In genomic region chr9:92634712-92635605, GRCh38 we compare ENCODE assay signal across 1 cellular context.
TF ChIP-seq lines count a peak whose summit lies in the region.

No MANE protein-coding gene starts in this region.

TF ChIP-seq in HepG2, 621 proteins besides CTCF, POLR2A, EP300 and RAD21 (continued from another document and continues in another):
- TF ChIP-seq ZFP91 (CRISPR knock-in tag; IDR thresholded peaks at IDR 0.05; ENCODE audit: borderline replicate concordance) (peak; percentile 57; the same call in 1 of the 2 replicates), ZNF501 (CRISPR knock-in tag; IDR thresholded peaks at IDR 0.05) (peak; percentile 79), ELF1 (CRISPR knock-in tag; IDR thresholded peaks at IDR 0.05) (0 out of 2 replicates have a peak, but pooled peaks have one; percentile 7), SAP130 (CRISPR knock-in tag; IDR thresholded peaks at IDR 0.05; ENCODE audit: low read depth) (peak; percentile 41; the same call in 1 of the 2 replicates), STAG1 (CRISPR knock-in tag; IDR thresholded peaks at IDR 0.05) (peak; percentile 99), YY1 (IDR thresholded peaks at IDR 0.05; ENCODE audit: insufficient read depth, insufficient replicate concordance, low read depth, low read length) (peak; percentile 34), THAP11 (CRISPR knock-in tag; IDR thresholded peaks at IDR 0.05) (peak; percentile 51), BHLHE40 (IDR thresholded peaks at IDR 0.05; ENCODE audit: low read length) (no peak), MED1 (CRISPR knock-in tag; IDR thresholded peaks at IDR 0.05) (peak; percentile 30; the same call in 1 of the 2 replicates), MZF1 (CRISPR knock-in tag; IDR thresholded peaks at IDR 0.05; ENCODE audit: borderline replicate concordance) (no peak), GABPB1 (CRISPR knock-in tag; IDR thresholded peaks at IDR 0.05) (no peak), ZNF761 (CRISPR knock-in tag; conservative IDR thresholded peaks at IDR 0.05) (no peak), MTA1 (CRISPR knock-in tag; IDR thresholded peaks at IDR 0.05; ENCODE audit: borderline replicate concordance) (peak; percentile 46; the same call in 1 of the 2 replicates), ZNF768 (CRISPR knock-in tag; IDR thresholded peaks at IDR 0.05) (peak; percentile 25; the same call in 1 of the 2 replicates), TBX2 (CRISPR knock-in tag; IDR thresholded peaks at IDR 0.05; ENCODE audit: borderline replicate concordance) (peak; percentile 31; the same call in 1 of the 2 replicates), KDM2A (CRISPR knock-in tag; IDR thresholded peaks at IDR 0.05; ENCODE audit: borderline replicate concordance, low read depth) (peak; percentile 61; the same call in 1 of the 2 replicates), RFX5 (IDR thresholded peaks at IDR 0.05; ENCODE audit: low read depth, low read length) (peak; percentile 43; the same call in 1 of the 2 replicates), ZNF414 (CRISPR knock-in tag; IDR thresholded peaks at IDR 0.05) (no peak), THRA (CRISPR knock-in tag; IDR thresholded peaks at IDR 0.05; ENCODE audit: borderline replicate concordance) (peak; percentile 48; the same call in 1 of the 2 replicates), XRCC5 (optimal IDR thresholded peaks at IDR 0.05; ENCODE audit: low read length) (peak; percentile 45), HCFC1 (IDR thresholded peaks at IDR 0.05; ENCODE audit: low read depth, low read length) (no peak), ZNF260 (CRISPR knock-in tag; IDR thresholded peaks at IDR 0.05; ENCODE audit: borderline replicate concordance, low read depth) (no peak), HMG20B (CRISPR knock-in tag; conservative IDR thresholded peaks at IDR 0.05) (no peak)
- TF ChIP-seq, protein P1, sequence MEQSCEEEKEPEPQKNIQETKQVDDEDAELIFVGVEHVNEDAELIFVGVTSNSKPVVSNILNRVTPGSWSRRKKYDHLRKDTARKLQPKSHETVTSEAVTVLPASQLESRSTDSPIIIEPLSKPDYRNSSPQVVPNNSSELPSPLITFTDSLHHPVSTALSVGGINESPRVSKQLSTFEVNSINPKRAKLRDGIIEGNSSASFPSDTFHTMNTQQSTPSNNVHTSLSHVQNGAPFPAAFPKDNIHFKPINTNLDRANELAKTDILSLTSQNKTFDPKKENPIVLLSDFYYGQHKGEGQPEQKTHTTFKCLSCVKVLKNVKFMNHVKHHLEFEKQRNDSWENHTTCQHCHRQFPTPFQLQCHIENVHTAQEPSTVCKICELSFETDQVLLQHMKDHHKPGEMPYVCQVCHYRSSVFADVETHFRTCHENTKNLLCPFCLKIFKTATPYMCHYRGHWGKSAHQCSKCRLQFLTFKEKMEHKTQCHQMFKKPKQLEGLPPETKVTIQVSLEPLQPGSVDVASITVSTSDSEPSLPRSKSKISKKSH (CRISPR knock-in tag; IDR thresholded peaks at IDR 0.05; ENCODE audit: borderline replicate concordance), result no peak; the same call in 1 of the 2 replicates
- TF ChIP-seq, protein P2, sequence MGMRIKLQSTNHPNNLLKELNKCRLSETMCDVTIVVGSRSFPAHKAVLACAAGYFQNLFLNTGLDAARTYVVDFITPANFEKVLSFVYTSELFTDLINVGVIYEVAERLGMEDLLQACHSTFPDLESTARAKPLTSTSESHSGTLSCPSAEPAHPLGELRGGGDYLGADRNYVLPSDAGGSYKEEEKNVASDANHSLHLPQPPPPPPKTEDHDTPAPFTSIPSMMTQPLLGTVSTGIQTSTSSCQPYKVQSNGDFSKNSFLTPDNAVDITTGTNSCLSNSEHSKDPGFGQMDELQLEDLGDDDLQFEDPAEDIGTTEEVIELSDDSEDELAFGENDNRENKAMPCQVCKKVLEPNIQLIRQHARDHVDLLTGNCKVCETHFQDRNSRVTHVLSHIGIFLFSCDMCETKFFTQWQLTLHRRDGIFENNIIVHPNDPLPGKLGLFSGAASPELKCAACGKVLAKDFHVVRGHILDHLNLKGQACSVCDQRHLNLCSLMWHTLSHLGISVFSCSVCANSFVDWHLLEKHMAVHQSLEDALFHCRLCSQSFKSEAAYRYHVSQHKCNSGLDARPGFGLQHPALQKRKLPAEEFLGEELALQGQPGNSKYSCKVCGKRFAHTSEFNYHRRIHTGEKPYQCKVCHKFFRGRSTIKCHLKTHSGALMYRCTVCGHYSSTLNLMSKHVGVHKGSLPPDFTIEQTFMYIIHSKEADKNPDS (CRISPR knock-in tag; IDR thresholded peaks at IDR 0.05), result no peak
- TF ChIP-seq, protein P3, sequence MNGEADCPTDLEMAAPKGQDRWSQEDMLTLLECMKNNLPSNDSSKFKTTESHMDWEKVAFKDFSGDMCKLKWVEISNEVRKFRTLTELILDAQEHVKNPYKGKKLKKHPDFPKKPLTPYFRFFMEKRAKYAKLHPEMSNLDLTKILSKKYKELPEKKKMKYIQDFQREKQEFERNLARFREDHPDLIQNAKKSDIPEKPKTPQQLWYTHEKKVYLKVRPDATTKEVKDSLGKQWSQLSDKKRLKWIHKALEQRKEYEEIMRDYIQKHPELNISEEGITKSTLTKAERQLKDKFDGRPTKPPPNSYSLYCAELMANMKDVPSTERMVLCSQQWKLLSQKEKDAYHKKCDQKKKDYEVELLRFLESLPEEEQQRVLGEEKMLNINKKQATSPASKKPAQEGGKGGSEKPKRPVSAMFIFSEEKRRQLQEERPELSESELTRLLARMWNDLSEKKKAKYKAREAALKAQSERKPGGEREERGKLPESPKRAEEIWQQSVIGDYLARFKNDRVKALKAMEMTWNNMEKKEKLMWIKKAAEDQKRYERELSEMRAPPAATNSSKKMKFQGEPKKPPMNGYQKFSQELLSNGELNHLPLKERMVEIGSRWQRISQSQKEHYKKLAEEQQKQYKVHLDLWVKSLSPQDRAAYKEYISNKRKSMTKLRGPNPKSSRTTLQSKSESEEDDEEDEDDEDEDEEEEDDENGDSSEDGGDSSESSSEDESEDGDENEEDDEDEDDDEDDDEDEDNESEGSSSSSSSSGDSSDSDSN (CRISPR knock-in tag; IDR thresholded peaks at IDR 0.05), result no peak
- TF ChIP-seq, protein P4, sequence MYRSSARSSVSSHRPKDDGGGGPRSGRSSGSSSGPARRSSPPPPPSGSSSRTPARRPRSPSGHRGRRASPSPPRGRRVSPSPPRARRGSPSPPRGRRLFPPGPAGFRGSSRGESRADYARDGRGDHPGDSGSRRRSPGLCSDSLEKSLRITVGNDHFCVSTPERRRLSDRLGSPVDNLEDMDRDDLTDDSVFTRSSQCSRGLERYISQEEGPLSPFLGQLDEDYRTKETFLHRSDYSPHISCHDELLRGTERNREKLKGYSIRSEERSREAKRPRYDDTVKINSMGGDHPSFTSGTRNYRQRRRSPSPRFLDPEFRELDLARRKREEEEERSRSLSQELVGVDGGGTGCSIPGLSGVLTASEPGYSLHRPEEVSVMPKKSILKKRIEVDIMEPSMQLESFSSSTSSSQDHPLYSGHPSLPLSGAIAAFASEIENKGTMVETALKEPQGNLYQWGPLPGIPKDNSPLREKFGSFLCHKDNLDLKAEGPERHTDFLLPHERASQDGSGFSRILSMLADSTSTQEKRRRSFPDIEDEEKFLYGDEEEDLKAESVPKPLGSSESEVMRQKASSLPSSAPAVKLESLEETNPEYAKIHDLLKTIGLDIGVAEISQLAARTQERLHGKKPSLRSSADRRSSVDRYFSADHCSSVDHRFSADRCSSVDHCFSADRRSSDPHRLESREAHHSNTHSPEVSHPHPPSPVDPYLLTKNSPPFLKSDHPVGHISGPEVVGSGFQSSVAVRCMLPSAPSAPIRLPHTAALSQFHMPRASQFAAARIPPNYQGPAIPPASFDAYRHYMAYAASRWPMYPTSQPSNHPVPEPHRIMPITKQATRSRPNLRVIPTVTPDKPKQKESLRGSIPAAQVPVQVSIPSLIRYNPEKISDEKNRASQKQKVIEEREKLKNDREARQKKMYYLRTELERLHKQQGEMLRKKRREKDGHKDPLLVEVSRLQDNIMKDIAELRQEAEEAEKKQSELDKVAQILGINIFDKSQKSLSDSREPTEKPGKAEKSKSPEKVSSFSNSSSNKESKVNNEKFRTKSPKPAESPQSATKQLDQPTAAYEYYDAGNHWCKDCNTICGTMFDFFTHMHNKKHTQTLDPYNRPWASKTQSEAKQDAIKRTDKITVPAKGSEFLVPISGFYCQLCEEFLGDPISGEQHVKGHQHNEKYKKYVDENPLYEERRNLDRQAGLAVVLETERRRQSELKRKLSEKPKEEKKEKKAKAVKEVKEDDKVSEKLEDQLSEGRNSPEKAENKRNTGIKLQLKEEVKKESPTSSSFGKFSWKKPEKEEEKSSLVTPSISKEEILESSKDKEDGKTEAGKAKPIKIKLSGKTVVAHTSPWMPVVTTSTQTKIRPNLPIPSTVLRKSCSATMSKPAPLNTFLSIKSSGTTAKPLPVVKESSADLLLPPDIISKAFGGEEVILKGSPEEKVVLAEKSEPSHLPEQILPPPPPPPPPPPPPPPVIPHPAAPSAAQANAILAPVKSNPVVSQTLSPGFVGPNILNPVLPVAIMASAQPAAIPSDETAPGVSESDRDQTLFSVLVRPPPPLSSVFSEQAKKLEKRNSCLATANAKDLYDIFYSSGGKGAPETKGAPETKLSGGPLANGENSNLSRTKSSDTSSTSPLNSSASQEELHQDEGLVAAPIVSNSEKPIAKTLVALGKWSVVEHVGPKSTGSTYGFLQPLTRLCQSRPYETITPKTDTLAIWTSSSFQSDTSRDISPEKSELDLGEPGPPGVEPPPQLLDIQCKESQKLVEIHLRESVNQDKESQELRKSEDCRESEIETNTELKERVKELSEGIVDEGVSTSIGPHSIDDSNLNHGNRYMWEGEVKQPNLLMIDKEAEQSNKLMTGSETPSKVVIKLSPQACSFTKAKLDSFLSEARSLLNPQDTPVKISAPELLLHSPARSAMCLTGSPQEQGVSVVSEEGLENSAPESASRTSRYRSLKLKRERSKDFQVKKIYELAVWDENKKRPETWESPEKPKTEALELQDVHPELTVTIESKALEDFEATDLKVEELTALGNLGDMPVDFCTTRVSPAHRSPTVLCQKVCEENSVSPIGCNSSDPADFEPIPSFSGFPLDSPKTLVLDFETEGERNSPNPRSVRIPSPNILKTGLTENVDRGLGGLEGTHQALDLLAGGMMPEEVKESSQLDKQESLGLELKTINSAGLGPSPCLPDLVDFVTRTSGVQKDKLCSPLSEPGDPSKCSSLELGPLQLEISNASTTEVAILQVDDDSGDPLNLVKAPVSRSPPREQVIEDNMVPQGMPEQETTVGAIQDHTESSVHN (CRISPR knock-in tag; IDR thresholded peaks at IDR 0.05), result no peak
- TF ChIP-seq, protein P5, sequence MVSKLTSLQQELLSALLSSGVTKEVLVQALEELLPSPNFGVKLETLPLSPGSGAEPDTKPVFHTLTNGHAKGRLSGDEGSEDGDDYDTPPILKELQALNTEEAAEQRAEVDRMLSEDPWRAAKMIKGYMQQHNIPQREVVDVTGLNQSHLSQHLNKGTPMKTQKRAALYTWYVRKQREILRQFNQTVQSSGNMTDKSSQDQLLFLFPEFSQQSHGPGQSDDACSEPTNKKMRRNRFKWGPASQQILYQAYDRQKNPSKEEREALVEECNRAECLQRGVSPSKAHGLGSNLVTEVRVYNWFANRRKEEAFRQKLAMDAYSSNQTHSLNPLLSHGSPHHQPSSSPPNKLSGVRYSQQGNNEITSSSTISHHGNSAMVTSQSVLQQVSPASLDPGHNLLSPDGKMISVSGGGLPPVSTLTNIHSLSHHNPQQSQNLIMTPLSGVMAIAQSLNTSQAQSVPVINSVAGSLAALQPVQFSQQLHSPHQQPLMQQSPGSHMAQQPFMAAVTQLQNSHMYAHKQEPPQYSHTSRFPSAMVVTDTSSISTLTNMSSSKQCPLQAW (CRISPR knock-in tag; IDR thresholded peaks at IDR 0.05), result peak; percentile 66; the same call in 1 of the 2 replicates
- TF ChIP-seq, protein P6, sequence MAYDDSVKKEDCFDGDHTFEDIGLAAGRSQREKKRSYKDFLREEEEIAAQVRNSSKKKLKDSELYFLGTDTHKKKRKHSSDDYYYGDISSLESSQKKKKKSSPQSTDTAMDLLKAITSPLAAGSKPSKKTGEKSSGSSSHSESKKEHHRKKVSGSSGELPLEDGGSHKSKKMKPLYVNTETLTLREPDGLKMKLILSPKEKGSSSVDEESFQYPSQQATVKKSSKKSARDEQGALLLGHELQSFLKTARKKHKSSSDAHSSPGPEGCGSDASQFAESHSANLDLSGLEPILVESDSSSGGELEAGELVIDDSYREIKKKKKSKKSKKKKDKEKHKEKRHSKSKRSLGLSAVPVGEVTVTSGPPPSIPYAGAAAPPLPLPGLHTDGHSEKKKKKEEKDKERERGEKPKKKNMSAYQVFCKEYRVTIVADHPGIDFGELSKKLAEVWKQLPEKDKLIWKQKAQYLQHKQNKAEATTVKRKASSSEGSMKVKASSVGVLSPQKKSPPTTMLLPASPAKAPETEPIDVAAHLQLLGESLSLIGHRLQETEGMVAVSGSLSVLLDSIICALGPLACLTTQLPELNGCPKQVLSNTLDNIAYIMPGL (CRISPR knock-in tag; IDR thresholded peaks at IDR 0.05; ENCODE audit: borderline replicate concordance in 1 of 2, low read depth in 1 of 2), result peak; percentile 57 to 61; a peak in 2 of 4 replicates
- TF ChIP-seq, protein P7, sequence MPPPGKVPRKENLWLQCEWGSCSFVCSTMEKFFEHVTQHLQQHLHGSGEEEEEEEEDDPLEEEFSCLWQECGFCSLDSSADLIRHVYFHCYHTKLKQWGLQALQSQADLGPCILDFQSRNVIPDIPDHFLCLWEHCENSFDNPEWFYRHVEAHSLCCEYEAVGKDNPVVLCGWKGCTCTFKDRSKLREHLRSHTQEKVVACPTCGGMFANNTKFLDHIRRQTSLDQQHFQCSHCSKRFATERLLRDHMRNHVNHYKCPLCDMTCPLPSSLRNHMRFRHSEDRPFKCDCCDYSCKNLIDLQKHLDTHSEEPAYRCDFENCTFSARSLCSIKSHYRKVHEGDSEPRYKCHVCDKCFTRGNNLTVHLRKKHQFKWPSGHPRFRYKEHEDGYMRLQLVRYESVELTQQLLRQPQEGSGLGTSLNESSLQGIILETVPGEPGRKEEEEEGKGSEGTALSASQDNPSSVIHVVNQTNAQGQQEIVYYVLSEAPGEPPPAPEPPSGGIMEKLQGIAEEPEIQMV (CRISPR knock-in tag; IDR thresholded peaks at IDR 0.05; ENCODE audit: low read depth), result peak; percentile 69; the same call in 1 of the 2 replicates
